ENCODE assay signal across 31 cellular contexts in the genomic region with DNA sequence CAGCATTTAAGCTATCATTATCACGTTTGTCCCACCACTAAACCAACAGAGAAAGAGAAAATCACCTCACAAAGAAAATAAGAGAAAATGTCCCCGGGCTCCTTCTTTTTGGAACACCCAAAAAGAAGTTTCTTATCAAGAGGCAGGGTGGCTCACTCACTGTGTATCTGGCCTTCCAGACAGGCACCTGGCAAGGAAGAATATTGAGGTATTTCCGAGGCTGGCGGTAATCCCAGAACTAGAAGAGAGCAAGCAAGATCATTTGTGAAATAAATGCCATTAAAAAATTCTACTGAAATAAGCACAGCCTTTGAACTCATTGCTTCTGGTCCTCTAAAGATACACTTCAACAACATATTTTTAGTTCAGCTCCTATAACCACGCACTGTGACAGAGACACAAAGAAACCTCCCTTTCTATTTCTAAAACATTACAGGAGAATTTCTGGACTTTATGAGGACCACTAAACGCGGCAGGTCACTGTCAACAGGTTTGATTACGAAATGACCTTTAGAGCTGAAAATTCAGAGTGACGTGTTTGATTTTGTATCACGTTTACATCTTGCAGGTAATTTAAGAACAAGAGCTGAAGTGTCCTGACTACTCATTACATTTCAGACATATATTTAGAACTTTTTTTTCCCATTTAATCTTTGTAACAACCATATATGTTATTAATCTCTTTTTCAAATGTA.
A peak's percentile ranks its signal among the peaks of the same experiment; 100 is the strongest.
DNase-seq lines count a peak whose midpoint lies in the region; ATAC-seq and TF ChIP-seq lines count a peak whose summit lies in the region.
"Had no signal": no experiment of that assay in that cellular context is flagged by ENCODE, and none has a peak within 500 bp of the region (broad histone marks: within the 10 kb centered on the region; RNA-seq: fewer than 3 reads in every experiment).

No MANE protein-coding gene starts in this region.

- no peaks in the 10 kb centered on the region for H3K27me3 Mint-ChIP-seq in activated T-cell treated with anti-CD3 and anti-CD28 coated beads, Interleukin-2, amount 50 U/mL, for 24 hours
- no peaks in the 10 kb centered on the region for H3K27me3 Mint-ChIP-seq in stimulated activated naive CD8-positive, alpha-beta T cell treated with anti-CD3 and anti-CD28 coated beads, Interleukin-15, amount 100 ng/mL, for 72 hours
- H3K27me3 Mint-ChIP-seq: activated CD4-positive, alpha-beta T cell treated with anti-CD3 and anti-CD28 coated beads, Interleukin-2, amount 10 ng/mL, durations not matched to agents 7 days and 5 days; activated naive CD8-positive, alpha-beta T cell treated with anti-CD3 and anti-CD28 coated beads for 36 hours; dendritic cell treated with granulocyte-macrophage colony-stimulating factor and Interleukin-4, amounts not matched to agents 40 ng/mL and 50 ng/mL, for 4 days; IgD-negative memory B cell; memory B cell had no signal

- H3K4me3 ChIP-seq in liver (ENCODE audit: low read depth in 1 of 3, low read length in 3 of 3) (no peak overlapping the region), thyroid gland (replicated peaks in 1 of 3) (no peak overlapping the region), H7 (ENCODE audit: insufficient read depth, low read depth, low read length) (no peak overlapping the region)
- H3K4me3 ChIP-seq: gastrocnemius medialis, SJSA1, transverse colon had no signal

- no peaks in the 10 kb centered on the region for H3K9me3 Mint-ChIP-seq in activated T-cell treated with anti-CD3 and anti-CD28 coated beads, Interleukin-2, amount 50 U/mL, for 24 hours
- no peaks in the 10 kb centered on the region for H3K9me3 Mint-ChIP-seq in stimulated activated naive CD8-positive, alpha-beta T cell treated with anti-CD3 and anti-CD28 coated beads, Interleukin-15, amount 100 ng/mL, for 72 hours
- H3K9me3 Mint-ChIP-seq: activated CD4-positive, alpha-beta T cell treated with anti-CD3 and anti-CD28 coated beads, Interleukin-2, amount 10 ng/mL, durations not matched to agents 7 days and 5 days; activated naive CD8-positive, alpha-beta T cell treated with anti-CD3 and anti-CD28 coated beads for 36 hours; dendritic cell treated with granulocyte-macrophage colony-stimulating factor and Interleukin-4, amounts not matched to agents 40 ng/mL and 50 ng/mL, for 4 days; IgD-negative memory B cell; memory B cell; nephron progenitor cell had no signal

- no peaks in the 10 kb centered on the region for H3K4me1 Mint-ChIP-seq in activated T-cell treated with anti-CD3 and anti-CD28 coated beads, Interleukin-2, amount 50 U/mL, for 24 hours (ENCODE audit: low read depth)
- H3K4me1 Mint-ChIP-seq in stimulated activated naive CD8-positive, alpha-beta T cell treated with anti-CD3 and anti-CD28 coated beads, Interleukin-15, amount 100 ng/mL, for 72 hours, result no peaks in the 10 kb centered on the region
- H3K4me1 Mint-ChIP-seq: activated CD4-positive, alpha-beta T cell treated with anti-CD3 and anti-CD28 coated beads, Interleukin-2, amount 10 ng/mL, durations not matched to agents 7 days and 5 days; activated naive CD8-positive, alpha-beta T cell treated with anti-CD3 and anti-CD28 coated beads for 36 hours; IgD-negative memory B cell; memory B cell had no signal

- no peak for ATAC-seq in stimulated activated naive CD8-positive, alpha-beta T cell treated with anti-CD3 and anti-CD28 coated beads, Interleukin-15, amount 100 ng/mL, for 72 hours
- ATAC-seq: gastrocnemius medialis, sciatic nerve had no signal

- no peaks in the 10 kb centered on the region for H3K9me3 ChIP-seq in liver (ENCODE audit: control insufficient read depth in 4 of 4, low read length in 3 of 4)
- no peaks in the 10 kb centered on the region for H3K9me3 ChIP-seq in thyroid gland
- H3K9me3 ChIP-seq: gastrocnemius medialis, SJSA1, transverse colon had no signal

- peaks cover 82% of the 10 kb centered on the region for H3K36me3 Mint-ChIP-seq in activated T-cell treated with anti-CD3 and anti-CD28 coated beads, Interleukin-2, amount 50 U/mL, for 24 hours (ENCODE audit: low read depth)

- H3K36me3 ChIP-seq in liver (ENCODE audit: control insufficient read depth in 4 of 4, insufficient read depth in 3 of 4, low read depth in 1 of 4, low read length in 3 of 4) (peaks cover 2 to 26% (median 12%) of the 10 kb centered on the region in 4 donors), thyroid gland (peaks cover 13 to 16% of the 10 kb centered on the region in 2 donors), H7 (replicated peaks; ENCODE audit: control insufficient read depth, insufficient read depth, low read length) (peaks cover 9% of the 10 kb centered on the region)

- H3K27me3 ChIP-seq in liver (ENCODE audit: control insufficient read depth in 4 of 4, insufficient read depth in 4 of 4, low read length in 3 of 4), result no peaks in the 10 kb centered on the region
- H3K27me3 ChIP-seq in thyroid gland, result no peaks in the 10 kb centered on the region
- H3K27me3 ChIP-seq in H7 (ENCODE audit: control insufficient read depth, insufficient read depth, low read length), result no peaks in the 10 kb centered on the region
- H3K27me3 ChIP-seq: gastrocnemius medialis, SJSA1, transverse colon had no signal

- intact Hi-C loops in thyroid gland (cut with DNase I), result no loop called here

- H3K4me3 Mint-ChIP-seq in activated T-cell treated with anti-CD3 and anti-CD28 coated beads, Interleukin-2, amount 50 U/mL, for 24 hours, result no peak overlapping the region
- H3K4me3 Mint-ChIP-seq in stimulated activated naive CD8-positive, alpha-beta T cell treated with anti-CD3 and anti-CD28 coated beads, Interleukin-15, amount 100 ng/mL, for 72 hours, result no peak overlapping the region
- H3K4me3 Mint-ChIP-seq: activated CD4-positive, alpha-beta T cell treated with anti-CD3 and anti-CD28 coated beads, Interleukin-2, amount 10 ng/mL, durations not matched to agents 7 days and 5 days; activated naive CD8-positive, alpha-beta T cell treated with anti-CD3 and anti-CD28 coated beads for 36 hours; dendritic cell treated with granulocyte-macrophage colony-stimulating factor and Interleukin-4, amounts not matched to agents 40 ng/mL and 50 ng/mL, for 4 days; IgD-negative memory B cell; memory B cell; nephron progenitor cell had no signal

- TF ChIP-seq CTCF in liver (IDR thresholded peaks at IDR 0.05; ENCODE audit: low read depth, low read length, missing input control) (no peak), thyroid gland (IDR thresholded peaks at IDR 0.05) (no peak)

- DNase-seq in activated T-cell treated with anti-CD3 and anti-CD28 coated beads, Interleukin-2, amount 50 U/mL, for 24 hours, result no peak
- no peak for DNase-seq in activated T-cell treated with anti-CD3 and anti-CD28 coated beads, Interleukin-2, amount 50 U/mL, for 48 hours
- DNase-seq in astrocyte of the hippocampus (ENCODE audit: low read depth, low spot score) (peak; percentile 46), thyroid gland (peak; percentile 27 to 62), NK-92 (lab: John Stamatoyannopoulos, UW; ENCODE audit: unreplicated experiment) (no peak), H7 (no peak)
- DNase-seq in stimulated activated naive CD8-positive, alpha-beta T cell treated with anti-CD3 and anti-CD28 coated beads, Interleukin-15, amount 100 ng/mL, for 72 hours, result no peak
- DNase-seq: 8988T; activated CD4-positive, alpha-beta T cell treated with anti-CD3 and anti-CD28 coated beads, Interleukin-2, amount 10 ng/mL, durations not matched to agents 7 days and 5 days; activated effector memory CD4-positive, alpha-beta T cell treated with anti-CD3 and anti-CD28 coated beads, Interleukin-2, amount 50 U/mL, for 16 hours; activated naive CD8-positive, alpha-beta T cell treated with anti-CD3 and anti-CD28 coated beads for 36 hours; aorta; DMS79 treated with DMSO at 0.1 percent for 48 hours; gastrocnemius medialis; GF-D8; HCEC 1CT; NCI-H1048; NCI-H446; NCI-H774; nephron progenitor cell; stimulated activated CD4-positive, alpha-beta T cell treated with anti-CD3 and anti-CD28 coated beads, Interleukin-12 subunit alpha, Interleukin-12 subunit beta, amount 100 ng/mL, for 4 hours; stimulated activated CD4-positive, alpha-beta T cell treated with anti-CD3 and anti-CD28 coated beads, Interleukin-2, amount 100 ng/mL, for 48 hours; T1000; transverse colon had no signal

- no peak for TF ChIP-seq POLR2A in thyroid gland (IDR thresholded peaks at IDR 0.05)

- H3K4me1 ChIP-seq in liver (ENCODE audit: control insufficient read depth in 4 of 4, insufficient read depth in 4 of 4, low read length in 3 of 4) (peaks cover 3 to 15% (median 11%) of the 10 kb centered on the region in 4 donors), thyroid gland (peaks cover 21 to 27% of the 10 kb centered on the region in 2 donors)
- H3K4me1 ChIP-seq: gastrocnemius medialis, parathyroid adenoma, SJSA1, transverse colon had no signal

- H3K27ac ChIP-seq in liver (ENCODE audit: low read depth in 1 of 2, low read length in 2 of 2) (peak overlapping the region; percentile 85 to 87), thyroid gland (peak overlapping the region in 2 of 3 donors; percentile 48 to 73)
- H3K27ac ChIP-seq: gastrocnemius medialis, parathyroid adenoma, SJSA1, transverse colon had no signal

- TF ChIP-seq RAD21 in liver (IDR thresholded peaks at IDR 0.05), result peak in 1 of 2 donors; percentile 3

- peak overlapping the region in 1 of 2 donors; percentile 49 for H3K9ac ChIP-seq in liver (ENCODE audit: low read depth in 1 of 2, low read length in 2 of 2)
- H3K9ac ChIP-seq: parathyroid adenoma had no signal

- 36% methylated on average over 10 of the region's 10 CpGs for WGBS in liver
- WGBS in thyroid gland, 2 donors, result 79 to 84% methylated on average over 10 of the region's 10 CpGs

- peak overlapping the region; percentile 27 for H3K27ac Mint-ChIP-seq in activated T-cell treated with anti-CD3 and anti-CD28 coated beads, Interleukin-2, amount 50 U/mL, for 24 hours
- H3K27ac Mint-ChIP-seq in stimulated activated naive CD8-positive, alpha-beta T cell treated with anti-CD3 and anti-CD28 coated beads, Interleukin-15, amount 100 ng/mL, for 72 hours, result no peak overlapping the region
- H3K27ac Mint-ChIP-seq: activated CD4-positive, alpha-beta T cell treated with anti-CD3 and anti-CD28 coated beads, Interleukin-2, amount 10 ng/mL, durations not matched to agents 7 days and 5 days; activated naive CD8-positive, alpha-beta T cell treated with anti-CD3 and anti-CD28 coated beads for 36 hours; dendritic cell treated with granulocyte-macrophage colony-stimulating factor and Interleukin-4, amounts not matched to agents 40 ng/mL and 50 ng/mL, for 4 days; IgD-negative memory B cell; memory B cell; nephron progenitor cell had no signal

TF ChIP-seq in liver, 16 proteins besides CTCF, POLR2A, EP300 and RAD21:
- TF ChIP-seq HNF4A (conservative IDR thresholded peaks at IDR 0.05) (peak in 1 of 2 donors; percentile 68), EGR1 (IDR thresholded peaks at IDR 0.05; ENCODE audit: low read depth in 2 of 2) (no peak), FOXA1 (IDR thresholded peaks at IDR 0.05) (no peak), YY1 (IDR thresholded peaks at IDR 0.05) (peak; percentile 21), RXRA (IDR thresholded peaks at IDR 0.05) (peak in 1 of 2 donors; percentile 44)
- TF ChIP-seq, protein P1, sequence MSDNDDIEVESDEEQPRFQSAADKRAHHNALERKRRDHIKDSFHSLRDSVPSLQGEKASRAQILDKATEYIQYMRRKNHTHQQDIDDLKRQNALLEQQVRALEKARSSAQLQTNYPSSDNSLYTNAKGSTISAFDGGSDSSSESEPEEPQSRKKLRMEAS (IDR thresholded peaks at IDR 0.05), result peak; percentile 22

Comparison
In these comparisons a context has a peak if more than half of its experiments do, and no peak if none do; other contexts are left out.
1. DNase-seq: peak in astrocyte of the hippocampus (single experiment) and thyroid gland (2 of 2); none in activated T-cell treated with anti-CD3 and anti-CD28 coated beads, Interleukin-2, amount 50 U/mL, for 24 hours (single experiment), activated T-cell treated with anti-CD3 and anti-CD28 coated beads, Interleukin-2, amount 50 U/mL, for 48 hours (0 of 2), NK-92 (single experiment), H7 (single experiment) and stimulated activated naive CD8-positive, alpha-beta T cell treated with anti-CD3 and anti-CD28 coated beads, Interleukin-15, amount 100 ng/mL, for 72 hours (0 of 2).